ENCODE assay signal across 37 cellular contexts in the genomic region with DNA sequence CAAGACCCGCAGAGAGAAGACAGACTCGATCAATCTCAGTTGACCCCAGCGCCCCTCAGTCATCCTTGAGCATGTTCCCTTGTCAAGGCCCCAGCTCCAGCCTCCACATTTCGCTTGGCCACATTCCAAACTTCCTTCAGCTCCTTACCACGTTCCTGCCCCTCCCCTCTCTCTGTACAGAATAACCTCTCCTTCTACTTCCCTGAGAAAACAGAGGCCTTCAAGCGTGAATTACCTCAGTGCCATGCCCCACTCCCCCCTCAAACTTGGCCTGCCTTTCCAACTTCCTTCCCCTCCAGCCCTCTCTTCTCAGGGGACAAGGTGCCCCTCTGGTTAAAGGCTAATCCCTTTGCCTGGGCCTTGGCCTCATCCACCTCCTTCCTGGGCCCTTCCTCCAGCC. TPM values are rescaled to one million over a fixed set of nuclear protein-coding genes. Genes with fewer than 3 reads are reported as not detected.
DNase-seq lines count a peak whose midpoint lies in the region; ATAC-seq and TF ChIP-seq lines count a peak whose summit lies in the region.
"Had no signal": no experiment of that assay in that cellular context is flagged by ENCODE, and none has a peak within 500 bp of the region (broad histone marks: within the 10 kb centered on the region; RNA-seq: fewer than 3 reads in every experiment).

No MANE protein-coding gene starts in this region.

- ATAC-seq in GM21717 (IDR thresholded peaks at IDR 0.05; ENCODE audit: unreplicated experiment): no peak
- ATAC-seq in naive thymus-derived CD8-positive, alpha-beta T cell: no peak
- ATAC-seq: activated CD4-positive, CD25-positive, alpha-beta regulatory T cell treated with anti-CD3 and anti-CD28 coated beads, Interleukin-2, amount 50 U/mL, for 24 hours; effector memory CD8-positive, alpha-beta T cell; heart right ventricle; naive thymus-derived CD4-positive, alpha-beta T cell; stimulated activated effector memory CD8-positive, alpha-beta T cell treated with anti-CD3 and anti-CD28 coated beads, Interleukin-12 subunit alpha, Interleukin-12 subunit beta, amount 100 ng/mL, for 72 hours; upper lobe of right lung had no signal

- TF ChIP-seq CTCF in nephron progenitor cell (IDR thresholded peaks at IDR 0.05): no peak

- POLR2A ChIA-PET in naive thymus-derived CD8-positive, alpha-beta T cell (lab: Charles Lee): no interaction called here

- peak; percentile 9 for DNase-seq in DMS79 treated with DMSO at 0.1 percent for 48 hours (lab: John Stamatoyannopoulos, UW)
- DNase-seq in DMS79 (lab: John Stamatoyannopoulos, UW): no peak
- peak; percentile 18 for DNase-seq in islet precursor cell
- no peak for DNase-seq in nephron progenitor cell
- DNase-seq in NCI-H1694 (lab: John Stamatoyannopoulos, UW): no peak
- DNase-seq in DMS153 (lab: John Stamatoyannopoulos, UW): no peak
- no peak for DNase-seq in naive thymus-derived CD8-positive, alpha-beta T cell
- DNase-seq: activated CD4-positive, alpha-beta memory T cell treated with anti-CD3 and anti-CD28 coated beads for 36 hours; activated CD8-positive, alpha-beta memory T cell treated with anti-CD3 and anti-CD28 coated beads, Interleukin-2, amount 50 U/mL, for 4 hours; activated naive CD4-positive, alpha-beta T cell treated with anti-CD3 and anti-CD28 coated beads, Interleukin-2, amount 10 ng/mL, durations not matched to agents 7 days and 5 days; amniotic stem cell; effector memory CD8-positive, alpha-beta T cell; heart right ventricle; KG1; MM.1S; naive thymus-derived CD4-positive, alpha-beta T cell; NCI-H1417; OCI-M1; stimulated activated CD4-positive, alpha-beta T cell treated with anti-CD3 and anti-CD28 coated beads, Interleukin-12 subunit alpha, Interleukin-12 subunit beta, amount 100 ng/mL, for 4 hours; stimulated activated CD4-positive, alpha-beta T cell treated with anti-CD3 and anti-CD28 coated beads, Interleukin-4, amount 100 ng/mL, for 1 hour; substantia nigra; upper lobe of right lung had no signal

- H3K27me3 Mint-ChIP-seq in nephron progenitor cell (ENCODE audit: low read depth, poor library complexity): peaks cover 11% of the 10 kb centered on the region
- no peaks in the 10 kb centered on the region for H3K27me3 Mint-ChIP-seq in naive thymus-derived CD8-positive, alpha-beta T cell
- H3K27me3 Mint-ChIP-seq: activated CD4-positive, alpha-beta memory T cell treated with anti-CD3 and anti-CD28 coated beads for 36 hours had no signal

- no peak overlapping the region for H3K4me3 Mint-ChIP-seq in nephron progenitor cell
- no peak overlapping the region for H3K4me3 Mint-ChIP-seq in naive thymus-derived CD8-positive, alpha-beta T cell
- H3K4me3 Mint-ChIP-seq: activated CD4-positive, alpha-beta memory T cell treated with anti-CD3 and anti-CD28 coated beads for 36 hours; activated naive CD4-positive, alpha-beta T cell treated with anti-CD3 and anti-CD28 coated beads, Interleukin-2, amount 10 ng/mL, durations not matched to agents 7 days and 5 days; activated T-helper 1 cell treated with anti-CD3 and anti-CD28 coated beads, Interleukin-12 subunit alpha, Interleukin-12 subunit beta, Interleukin-2, Interleukin-4 antibody, amounts not matched to agents 30 ng/mL and 10 ng/mL and 1 ng/mL, durations not matched to agents 14 hours and 24 hours and 36 hours; CD14-positive monocyte; effector memory CD8-positive, alpha-beta T cell; naive thymus-derived CD4-positive, alpha-beta T cell; stimulated activated effector memory CD8-positive, alpha-beta T cell treated with anti-CD3 and anti-CD28 coated beads, Interleukin-12 subunit alpha, Interleukin-12 subunit beta, amount 100 ng/mL, for 72 hours; T-helper 1 cell treated with Interleukin-12 subunit alpha and Interleukin-12 subunit beta and Interleukin-4 antibody, amounts not matched to agents 30 μg/mL and 1 μg/mL, for 36 hours had no signal

- no peaks in the 10 kb centered on the region for H3K36me3 Mint-ChIP-seq in nephron progenitor cell (ENCODE audit: low read depth)
- no peaks in the 10 kb centered on the region for H3K36me3 Mint-ChIP-seq in naive thymus-derived CD8-positive, alpha-beta T cell
- H3K36me3 Mint-ChIP-seq: activated CD4-positive, alpha-beta memory T cell treated with anti-CD3 and anti-CD28 coated beads for 36 hours; activated naive CD4-positive, alpha-beta T cell treated with anti-CD3 and anti-CD28 coated beads, Interleukin-2, amount 10 ng/mL, durations not matched to agents 7 days and 5 days; CD14-positive monocyte; naive thymus-derived CD4-positive, alpha-beta T cell; stimulated activated effector memory CD8-positive, alpha-beta T cell treated with anti-CD3 and anti-CD28 coated beads, Interleukin-12 subunit alpha, Interleukin-12 subunit beta, amount 100 ng/mL, for 72 hours had no signal

- H3K27ac Mint-ChIP-seq in nephron progenitor cell: peak overlapping the region; percentile 2
- H3K27ac Mint-ChIP-seq in naive thymus-derived CD8-positive, alpha-beta T cell: no peak overlapping the region
- H3K27ac Mint-ChIP-seq: activated CD4-positive, alpha-beta memory T cell treated with anti-CD3 and anti-CD28 coated beads for 36 hours; activated naive CD4-positive, alpha-beta T cell treated with anti-CD3 and anti-CD28 coated beads, Interleukin-2, amount 10 ng/mL, durations not matched to agents 7 days and 5 days; activated T-helper 1 cell treated with anti-CD3 and anti-CD28 coated beads, Interleukin-12 subunit alpha, Interleukin-12 subunit beta, Interleukin-2, Interleukin-4 antibody, amounts not matched to agents 30 ng/mL and 10 ng/mL and 1 ng/mL, durations not matched to agents 14 hours and 24 hours and 36 hours; CD14-positive monocyte; effector memory CD8-positive, alpha-beta T cell; naive thymus-derived CD4-positive, alpha-beta T cell; stimulated activated effector memory CD8-positive, alpha-beta T cell treated with anti-CD3 and anti-CD28 coated beads, Interleukin-12 subunit alpha, Interleukin-12 subunit beta, amount 100 ng/mL, for 72 hours; T-helper 1 cell treated with Interleukin-12 subunit alpha and Interleukin-12 subunit beta and Interleukin-4 antibody, amounts not matched to agents 30 μg/mL and 1 μg/mL, for 36 hours had no signal

- H3K9me3 Mint-ChIP-seq in nephron progenitor cell: peaks cover 52% of the 10 kb centered on the region
- H3K9me3 Mint-ChIP-seq in naive thymus-derived CD8-positive, alpha-beta T cell: no peaks in the 10 kb centered on the region
- H3K9me3 Mint-ChIP-seq: activated CD4-positive, alpha-beta memory T cell treated with anti-CD3 and anti-CD28 coated beads for 36 hours; activated naive CD4-positive, alpha-beta T cell treated with anti-CD3 and anti-CD28 coated beads, Interleukin-2, amount 10 ng/mL, durations not matched to agents 7 days and 5 days; activated T-helper 1 cell treated with anti-CD3 and anti-CD28 coated beads, Interleukin-12 subunit alpha, Interleukin-12 subunit beta, Interleukin-2, Interleukin-4 antibody, amounts not matched to agents 30 ng/mL and 10 ng/mL and 1 ng/mL, durations not matched to agents 14 hours and 24 hours and 36 hours; CD14-positive monocyte; effector memory CD8-positive, alpha-beta T cell; naive thymus-derived CD4-positive, alpha-beta T cell; stimulated activated effector memory CD8-positive, alpha-beta T cell treated with anti-CD3 and anti-CD28 coated beads, Interleukin-12 subunit alpha, Interleukin-12 subunit beta, amount 100 ng/mL, for 72 hours; T-helper 1 cell treated with Interleukin-12 subunit alpha and Interleukin-12 subunit beta and Interleukin-4 antibody, amounts not matched to agents 30 μg/mL and 1 μg/mL, for 36 hours had no signal

- H3K4me1 Mint-ChIP-seq in nephron progenitor cell: peaks cover 63% of the 10 kb centered on the region
- no peaks in the 10 kb centered on the region for H3K4me1 Mint-ChIP-seq in naive thymus-derived CD8-positive, alpha-beta T cell
- H3K4me1 Mint-ChIP-seq: activated naive CD4-positive, alpha-beta T cell treated with anti-CD3 and anti-CD28 coated beads, Interleukin-2, amount 10 ng/mL, durations not matched to agents 7 days and 5 days; CD14-positive monocyte; stimulated activated effector memory CD8-positive, alpha-beta T cell treated with anti-CD3 and anti-CD28 coated beads, Interleukin-12 subunit alpha, Interleukin-12 subunit beta, amount 100 ng/mL, for 72 hours had no signal

RNA-seq across cellular contexts. Expression of a gene that starts 3.2 kb away (rescaled TPM):
- total RNA-seq in naive thymus-derived CD8-positive, alpha-beta T cell: not detected
- not detected for polyA plus RNA-seq in naive thymus-derived CD8-positive, alpha-beta T cell
- total RNA-seq: activated CD4-positive, alpha-beta memory T cell treated with anti-CD3 and anti-CD28 coated beads for 36 hours; activated T-helper 1 cell treated with anti-CD3 and anti-CD28 coated beads, Interleukin-12 subunit alpha, Interleukin-12 subunit beta, Interleukin-2, Interleukin-4 antibody, amounts not matched to agents 30 ng/mL and 10 ng/mL and 1 ng/mL, durations not matched to agents 14 hours and 24 hours and 36 hours; bronchial epithelial cell; fibroblast of villous mesenchyme; H1; heart right ventricle; HT1080; mesenteric fat pad; naive thymus-derived CD4-positive, alpha-beta T cell; NCI-H460; osteocyte; right atrium auricular region; upper lobe of right lung had no signal
- polyA plus RNA-seq: CD14-positive monocyte, esophagus, H1 had no signal

RNA-seq across cellular contexts. Expression of a gene that starts 13.8 kb away (rescaled TPM):
- total RNA-seq in naive thymus-derived CD8-positive, alpha-beta T cell: not detected
- polyA plus RNA-seq in naive thymus-derived CD8-positive, alpha-beta T cell: not detected
- total RNA-seq: activated CD4-positive, alpha-beta memory T cell treated with anti-CD3 and anti-CD28 coated beads for 36 hours; activated T-helper 1 cell treated with anti-CD3 and anti-CD28 coated beads, Interleukin-12 subunit alpha, Interleukin-12 subunit beta, Interleukin-2, Interleukin-4 antibody, amounts not matched to agents 30 ng/mL and 10 ng/mL and 1 ng/mL, durations not matched to agents 14 hours and 24 hours and 36 hours; bronchial epithelial cell; fibroblast of villous mesenchyme; H1; heart right ventricle; naive thymus-derived CD4-positive, alpha-beta T cell; NCI-H460; right atrium auricular region had no signal
- polyA plus RNA-seq: CD14-positive monocyte; esophagus; naive thymus-derived CD4-positive, alpha-beta T cell had no signal

Comparison
In these comparisons a context has a peak if more than half of its experiments do, and no peak if none do; other contexts are left out.
1. DNase-seq: peak in DMS79 treated with DMSO at 0.1 percent for 48 hours (single experiment) and islet precursor cell (single experiment); none in DMS79 (single experiment), nephron progenitor cell (single experiment), NCI-H1694 (single experiment), DMS153 (single experiment) and naive thymus-derived CD8-positive, alpha-beta T cell (0 of 10).